20 cellular contexts compared by ENCODE assay signal in the genomic region with DNA sequence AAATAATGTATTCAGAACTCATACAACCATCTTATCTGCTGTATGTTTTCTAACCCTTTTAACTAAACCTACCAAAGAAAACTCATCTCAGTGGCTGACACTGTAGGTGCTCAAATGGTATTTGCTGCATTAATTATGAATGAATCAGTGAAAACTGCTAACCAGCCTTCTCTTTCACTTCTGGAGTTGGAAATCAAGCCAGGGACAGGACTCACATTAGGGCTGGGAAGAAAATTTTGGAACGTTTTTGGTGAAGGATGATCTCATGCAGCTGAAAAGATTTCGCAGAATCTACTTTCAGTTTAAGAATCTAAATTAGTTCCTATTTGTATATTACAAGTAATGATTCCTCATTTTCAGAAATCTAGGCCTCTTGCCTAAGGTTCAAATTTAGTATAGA. TPM values are rescaled to one million over a fixed set of nuclear protein-coding genes. Genes with fewer than 3 reads are reported as not detected.
DNase-seq lines count a peak whose midpoint lies in the region; ATAC-seq, FAIRE-seq and TF ChIP-seq lines count a peak whose summit lies in the region.
"Had no signal": no experiment of that assay in that cellular context is flagged by ENCODE, and none has a peak within 500 bp of the region (broad histone marks: within the 10 kb centered on the region; RNA-seq: fewer than 3 reads in every experiment).

No MANE protein-coding gene starts in this region.

- intact Hi-C loops in activated B cell treated with CpG ODN at 0.5 μM for 24 hours (cut with micrococcal nuclease): no loop called here

- ATAC-seq in activated B cell treated with CpG ODN at 0.5 μM for 24 hours (ENCODE audit: low read depth) (no peak), GM21526 (IDR thresholded peaks at IDR 0.05; ENCODE audit: low FRiP score, unreplicated experiment) (no peak)
- ATAC-seq: activated T-cell treated with anti-CD3 and anti-CD28 coated beads, Interleukin-2, amount 50 U/mL, for 4 hours; foreskin keratinocyte had no signal

- H3K27ac ChIP-seq in ACC112 (ENCODE audit: low read depth, low read length) (peak overlapping the region; percentile 12; the same call in 1 of the 2 replicates), keratinocyte (ENCODE audit: control insufficient read depth, insufficient read depth, low read length) (no peak overlapping the region)
- H3K27ac ChIP-seq: foreskin keratinocyte had no signal

- no peak for TF ChIP-seq POLR2A in GM12892 (IDR thresholded peaks at IDR 0.05; ENCODE audit: low read depth, low read length)

- no peaks in the 10 kb centered on the region for H3K9me3 Mint-ChIP-seq in activated B cell treated with CpG ODN at 0.5 μM for 24 hours
- H3K9me3 Mint-ChIP-seq: activated T-cell treated with anti-CD3 and anti-CD28 coated beads, Interleukin-2, amount 50 U/mL, for 4 hours had no signal

- H3K79me2 ChIP-seq in ACC112 (ENCODE audit: control insufficient read depth, insufficient read depth, low read length, unreplicated experiment): peaks cover 89% of the 10 kb centered on the region
- H3K79me2 ChIP-seq in keratinocyte (ENCODE audit: control insufficient read depth, insufficient read depth, low read length): peaks cover 91% of the 10 kb centered on the region

- DNase-seq in GM12892 (ENCODE audit: insufficient read length) (no peak), activated B cell treated with CpG ODN at 0.5 μM for 24 hours (no peak), keratinocyte (ENCODE audit: low read depth, low spot score) (no peak), SHP77 (lab: John Stamatoyannopoulos, UW) (no peak), RCC 7860 (ENCODE audit: low spot score) (no peak), Kasumi-1 (lab: John Stamatoyannopoulos, UW) (no peak)
- DNase-seq: activated CD4-positive, alpha-beta T cell treated with anti-CD3 and anti-CD28 coated beads, Interleukin-2, amount 50 U/mL, for 1 hour; activated T-cell treated with anti-CD3 and anti-CD28 coated beads, Interleukin-2, amount 50 U/mL, for 4 hours; caudate nucleus; effector memory CD4-positive, alpha-beta T cell; foreskin keratinocyte; GDM1; midbrain; NCI-H1105; NCI-H2171; occipital lobe; stimulated activated CD4-positive, alpha-beta T cell treated with anti-CD3 and anti-CD28 coated beads, Interleukin-4, amount 100 ng/mL, for 4 hours; trophoblast cell had no signal

- peaks cover 18% of the 10 kb centered on the region for H3K4me1 ChIP-seq in ACC112 (ENCODE audit: control insufficient read depth, insufficient read depth, low read length, unreplicated experiment)
- peaks cover 7% of the 10 kb centered on the region for H3K4me1 ChIP-seq in keratinocyte (ENCODE audit: control insufficient read depth, extremely low read depth, insufficient read depth, low read length)

- no peak overlapping the region for H3K4me2 ChIP-seq in keratinocyte (ENCODE audit: control insufficient read depth, extremely low read depth, insufficient read depth, low read depth, low read length)

- H3K9ac ChIP-seq in keratinocyte (ENCODE audit: control insufficient read depth, extremely low read depth, insufficient read depth, low read length): no peak overlapping the region

- POLR2A ChIA-PET in activated B cell treated with CpG ODN at 0.5 μM for 24 hours (lab: Charles Lee): interaction anchor here (0.9 kb wide), 1 partner anchor 11 kb away, joined by 3 read pairs; no protein-coding TSS in a partner anchor

- H4K20me1 ChIP-seq in keratinocyte (ENCODE audit: control insufficient read depth, extremely low read depth, insufficient read depth, low read length): peaks cover 6% of the 10 kb centered on the region

- peak overlapping the region; percentile 35 for H3K4me3 Mint-ChIP-seq in activated B cell treated with CpG ODN at 0.5 μM for 24 hours
- H3K4me3 Mint-ChIP-seq: activated T-cell treated with anti-CD3 and anti-CD28 coated beads, Interleukin-2, amount 50 U/mL, for 4 hours had no signal

- no peaks in the 10 kb centered on the region for H3K9me3 ChIP-seq in keratinocyte (ENCODE audit: control insufficient read depth, low read depth, low read length)

- H3K4me1 Mint-ChIP-seq in activated B cell treated with CpG ODN at 0.5 μM for 24 hours: peaks cover 93% of the 10 kb centered on the region

- TF ChIP-seq CTCF in activated B cell treated with CpG ODN at 0.5 μM for 24 hours (IDR thresholded peaks at IDR 0.05): no peak
- no peak for TF ChIP-seq CTCF in keratinocyte (optimal IDR thresholded peaks at IDR 0.05 in 1 of 3, IDR thresholded peaks at IDR 0.05 in 1 of 3, conservative IDR thresholded peaks at IDR 0.05 in 1 of 3; ENCODE audit: extremely low read depth in 1 of 3, insufficient read depth in 2 of 3, low read length in 3 of 3)

- dilution Hi-C loops in keratinocyte (cut with MboI; ENCODE audit: extremely low pct_ligation_motif_present, low sequenced_read_pairs): no loop called here

- H3K36me3 Mint-ChIP-seq in activated B cell treated with CpG ODN at 0.5 μM for 24 hours (ENCODE audit: low read depth): peaks cover 46% of the 10 kb centered on the region

- H3K9me1 ChIP-seq in keratinocyte (ENCODE audit: control insufficient read depth, extremely low read depth, insufficient read depth, low read length): no peaks in the 10 kb centered on the region

- FAIRE-seq in GM12892 (lab: Jason Lieb, UNC): peak; percentile 68
- peak; percentile 29 for FAIRE-seq in keratinocyte (lab: Jason Lieb, UNC)
- no peak for FAIRE-seq in RCC 7860 (lab: Jason Lieb, UNC)

- H3K27ac Mint-ChIP-seq in activated B cell treated with CpG ODN at 0.5 μM for 24 hours: peak overlapping the region; percentile 57

- peak overlapping the region; percentile 13; the same call in 1 of the 2 replicates for H3K4me3 ChIP-seq in ACC112 (ENCODE audit: low read depth, low read length)
- no peak overlapping the region for H3K4me3 ChIP-seq in keratinocyte (ENCODE audit: control insufficient read depth in 2 of 3, extremely low read depth in 1 of 3, insufficient read depth in 2 of 3, low read depth in 1 of 3, low read length in 3 of 3)

- H3K27me3 ChIP-seq in ACC112 (ENCODE audit: insufficient read depth, low read length) (no peaks in the 10 kb centered on the region), keratinocyte (ENCODE audit: control insufficient read depth, extremely low read depth, insufficient read depth, low read length) (no peaks in the 10 kb centered on the region)
- H3K27me3 ChIP-seq: foreskin keratinocyte had no signal

- H3K36me3 ChIP-seq in ACC112 (ENCODE audit: insufficient read depth, low read length) (peaks cover 15% of the 10 kb centered on the region), keratinocyte (ENCODE audit: control insufficient read depth in 2 of 2, extremely low read depth in 1 of 2, insufficient read depth in 2 of 2, low read length in 2 of 2) (peaks cover 3 to 5% of the 10 kb centered on the region in 2 experiments)

- H2AFZ ChIP-seq in ACC112 (ENCODE audit: low read length, unreplicated experiment) (no peak overlapping the region), keratinocyte (ENCODE audit: control insufficient read depth, low read length) (no peak overlapping the region)

- H3K27me3 Mint-ChIP-seq in activated B cell treated with CpG ODN at 0.5 μM for 24 hours: no peaks in the 10 kb centered on the region

- CTCF ChIA-PET in activated B cell treated with CpG ODN at 0.5 μM for 24 hours (lab: Charles Lee): no interaction called here

RNA-seq across cellular contexts. Expression of a gene that starts 12.9 kb away (rescaled TPM):
- 62.5 TPM for polyA plus RNA-seq in GM12892 (2012; ENCODE audit: missing spikeins)
- total RNA-seq in activated B cell treated with CpG ODN at 0.5 μM for 24 hours: 130 and 137 TPM in 2 replicates
- 94.2 to 151 TPM (median 125 TPM) in 3 replicates for polyA plus RNA-seq in keratinocyte
- 11.0 TPM for polyA plus RNA-seq in keratinocyte (2011; ENCODE audit: low read depth)
- polyA plus RNA-seq in keratinocyte (2011; cell fraction: cytosol; rRNA removed): 128 and 204 TPM in 2 replicates
- polyA plus RNA-seq in keratinocyte (2011; cell fraction: nucleus; rRNA removed): 60.2 and 75.3 TPM in 2 replicates
- polyA plus RNA-seq in keratinocyte (2012; ENCODE audit: low replicate concordance): 69.9 and 137 TPM in 2 replicates
- polyA minus RNA-seq in keratinocyte: 68.8 to 159 TPM (median 98.2 TPM) in 3 replicates
- polyA minus RNA-seq in keratinocyte (2011; cell fraction: cytosol; rRNA and poly(A)+ RNA removed): 222 TPM
- polyA minus RNA-seq in keratinocyte (2011; cell fraction: nucleus; rRNA and poly(A)+ RNA removed): 105 and 112 TPM in 2 replicates
